In genomic region chr10:6912424-6912823, GRCh38 we compare ENCODE assay signal across 17 cellular contexts.
DNase-seq lines count a peak whose midpoint lies in the region; ATAC-seq, FAIRE-seq and TF ChIP-seq lines count a peak whose summit lies in the region.
"Had no signal": no experiment of that assay in that cellular context is flagged by ENCODE, and none has a peak within 500 bp of the region (broad histone marks: within the 10 kb centered on the region; RNA-seq: fewer than 3 reads in every experiment).

No MANE protein-coding gene starts in this region.

- no peak overlapping the region for H3K27ac Mint-ChIP-seq in activated T-helper 17 cell treated with anti-CD3 and anti-CD28 coated beads, Interleukin-2, amount 50 U/mL, for 72 hours
- H3K27ac Mint-ChIP-seq: mesothelial cell of epicardium had no signal

- no peaks in the 10 kb centered on the region for H3K36me3 Mint-ChIP-seq in activated T-helper 17 cell treated with anti-CD3 and anti-CD28 coated beads, Interleukin-2, amount 50 U/mL, for 72 hours (ENCODE audit: low read depth)
- H3K36me3 Mint-ChIP-seq: CD4-positive, CD25-positive, alpha-beta regulatory T cell; mesothelial cell of epicardium had no signal

- no peak overlapping the region for H3K27ac ChIP-seq in kidney (ENCODE audit: low read depth in 2 of 2, low read length in 2 of 2)
- no peak overlapping the region for H3K27ac ChIP-seq in small intestine (ENCODE audit: low read depth in 1 of 2, low read length in 1 of 2)
- H3K27ac ChIP-seq: HL-60, pancreas had no signal

- H3K9me3 ChIP-seq in kidney (ENCODE audit: control insufficient read depth in 1 of 2, low read length in 2 of 2) (no peaks in the 10 kb centered on the region), small intestine (ENCODE audit: control insufficient read depth, low read depth) (no peaks in the 10 kb centered on the region)
- H3K9me3 ChIP-seq: pancreas, stomach had no signal

- peak; percentile 23 for DNase-seq in Daoy (ENCODE audit: low read depth)
- peak; percentile 80 for DNase-seq in kidney
- no peak for DNase-seq in NCI-H510A treated with DMSO at 0.1 percent for 48 hours (lab: John Stamatoyannopoulos, UW)
- DNase-seq in GM19240 (ENCODE audit: insufficient read length, low spot score): no peak
- DNase-seq in foreskin melanocyte: no peak
- no peak for DNase-seq in small intestine
- DNase-seq: GF-D8, NCI-H1092, NCI-H510A, pancreas, stomach had no signal

- intact Hi-C loops in kidney (cut with DNase I): no loop called here

- FAIRE-seq in kidney (lab: Jason Lieb, UNC) (no peak), small intestine (lab: Jason Lieb, UNC) (no peak)
- FAIRE-seq: pancreas, TTC549 had no signal

- TF ChIP-seq CTCF in kidney (IDR thresholded peaks at IDR 0.05; ENCODE audit: borderline replicate concordance, extremely low read depth, insufficient read depth): no peak

- ATAC-seq in HG02870 (IDR thresholded peaks at IDR 0.05; ENCODE audit: unreplicated experiment): peak; percentile 61
- peak; percentile 89 for ATAC-seq in activated T-helper 17 cell treated with anti-CD3 and anti-CD28 coated beads, Interleukin-2, amount 50 U/mL, for 72 hours (replicated peaks)

- H3K4me3 ChIP-seq in kidney (ENCODE audit: low read length in 2 of 2) (no peak overlapping the region), small intestine (ENCODE audit: low read depth in 1 of 2, low read length in 2 of 2) (no peak overlapping the region)
- H3K4me3 ChIP-seq: pancreas, stomach had no signal

- H3K9me3 Mint-ChIP-seq in activated T-helper 17 cell treated with anti-CD3 and anti-CD28 coated beads, Interleukin-2, amount 50 U/mL, for 72 hours: no peaks in the 10 kb centered on the region

- H3K4me1 Mint-ChIP-seq in activated T-helper 17 cell treated with anti-CD3 and anti-CD28 coated beads, Interleukin-2, amount 50 U/mL, for 72 hours: peaks cover 3% of the 10 kb centered on the region

- H3K9ac ChIP-seq in kidney (ENCODE audit: low read length in 2 of 2): no peak overlapping the region

- H3K36me3 ChIP-seq in kidney (ENCODE audit: control insufficient read depth in 1 of 2, insufficient read depth in 2 of 2, low read length in 2 of 2): no peaks in the 10 kb centered on the region
- H3K36me3 ChIP-seq in small intestine (ENCODE audit: control insufficient read depth in 2 of 2, insufficient read depth in 2 of 2, low read length in 2 of 2): no peaks in the 10 kb centered on the region
- H3K36me3 ChIP-seq: pancreas, stomach had no signal

- no peak overlapping the region for H3K4me3 Mint-ChIP-seq in activated T-helper 17 cell treated with anti-CD3 and anti-CD28 coated beads, Interleukin-2, amount 50 U/mL, for 72 hours
- H3K4me3 Mint-ChIP-seq: CD4-positive, CD25-positive, alpha-beta regulatory T cell; mesothelial cell of epicardium had no signal

- WGBS in small intestine, 3 donors: 11 to 34% (median 23%) methylated on average over 5 of the region's 5 CpGs

- no peaks in the 10 kb centered on the region for H3K27me3 ChIP-seq in small intestine (ENCODE audit: control insufficient read depth in 2 of 2, insufficient read depth in 2 of 2, low read length in 2 of 2)
- H3K27me3 ChIP-seq: pancreas, stomach had no signal

- no peaks in the 10 kb centered on the region for H3K27me3 Mint-ChIP-seq in activated T-helper 17 cell treated with anti-CD3 and anti-CD28 coated beads, Interleukin-2, amount 50 U/mL, for 72 hours
- H3K27me3 Mint-ChIP-seq: CD4-positive, CD25-positive, alpha-beta regulatory T cell had no signal

- H3K4me1 ChIP-seq in kidney (ENCODE audit: control insufficient read depth in 1 of 2, insufficient read depth in 1 of 2, low read depth in 1 of 2, low read length in 2 of 2) (peaks cover 0 to 2% of the 10 kb centered on the region in 2 donors), small intestine (ENCODE audit: control insufficient read depth in 2 of 2, insufficient read depth in 1 of 2, low read depth in 1 of 2, low read length in 1 of 2) (no peaks in the 10 kb centered on the region)
- H3K4me1 ChIP-seq: pancreas had no signal

Comparison
In these comparisons a context has a peak if more than half of its experiments do, and no peak if none do; other contexts are left out.
1. DNase-seq: peak in Daoy (single experiment) and kidney (single experiment); none in NCI-H510A treated with DMSO at 0.1 percent for 48 hours (single experiment), GM19240 (single experiment), foreskin melanocyte (single experiment) and small intestine (single experiment).